Comparison of ENCODE assay signal across 8 cellular contexts in the genomic region with DNA sequence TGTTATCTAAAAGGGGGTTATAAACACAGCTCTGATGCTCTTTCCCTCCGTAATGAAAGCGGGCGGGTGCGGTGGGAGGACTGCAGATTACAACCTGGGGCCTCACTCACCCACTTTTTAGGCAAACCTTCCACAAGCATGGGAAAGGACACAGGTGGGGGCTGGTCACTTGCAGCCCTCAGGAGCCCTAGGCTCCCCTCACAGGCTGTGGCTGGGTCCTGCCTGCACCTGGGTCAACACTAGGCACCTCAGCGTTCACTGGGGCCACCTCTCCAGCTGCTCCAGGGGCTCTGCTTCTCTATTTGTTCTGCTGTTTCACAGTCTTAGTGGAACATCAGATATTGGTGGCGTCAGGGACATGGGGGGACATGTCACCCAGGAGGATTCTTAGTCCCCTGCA. TPM values are rescaled to one million over a fixed set of nuclear protein-coding genes. Genes with fewer than 3 reads are reported as not detected.
"Had no signal": no experiment of that assay in that cellular context is flagged by ENCODE, and none has a peak within 500 bp of the region (broad histone marks: within the 10 kb centered on the region; RNA-seq: fewer than 3 reads in every experiment).

No MANE protein-coding gene starts in this region.

- H3K36me3 ChIP-seq: HAP-1 had no signal

- H3K36me3 Mint-ChIP-seq: IgD-negative memory B cell had no signal

- ATAC-seq: HCT116 had no signal

- H3K9me3 Mint-ChIP-seq: HFFc6, IgD-negative memory B cell had no signal

- H2AFZ ChIP-seq: GM23248 had no signal

- H3K4me3 Mint-ChIP-seq: HFFc6, IgD-negative memory B cell had no signal

- H3K9me3 ChIP-seq: HAP-1 had no signal

- H3K4me3 ChIP-seq: GM23248, HAP-1 had no signal

- H3K4me1 ChIP-seq: HAP-1 had no signal

- H3K9ac ChIP-seq: GM23248 had no signal

- H3K27ac ChIP-seq: GM23248, HL-60 had no signal

- H3K27ac Mint-ChIP-seq: HFFc6 had no signal

- DNase-seq: GM23248, GOT3, H7, HFFc6 had no signal

RNA-seq across cellular contexts. Expression of a gene that starts 43.8 kb away (rescaled TPM):
- polyA plus RNA-seq: IgD-negative memory B cell had no signal
